Comparison of ENCODE assay signal across 16 cellular contexts in the genomic region with DNA sequence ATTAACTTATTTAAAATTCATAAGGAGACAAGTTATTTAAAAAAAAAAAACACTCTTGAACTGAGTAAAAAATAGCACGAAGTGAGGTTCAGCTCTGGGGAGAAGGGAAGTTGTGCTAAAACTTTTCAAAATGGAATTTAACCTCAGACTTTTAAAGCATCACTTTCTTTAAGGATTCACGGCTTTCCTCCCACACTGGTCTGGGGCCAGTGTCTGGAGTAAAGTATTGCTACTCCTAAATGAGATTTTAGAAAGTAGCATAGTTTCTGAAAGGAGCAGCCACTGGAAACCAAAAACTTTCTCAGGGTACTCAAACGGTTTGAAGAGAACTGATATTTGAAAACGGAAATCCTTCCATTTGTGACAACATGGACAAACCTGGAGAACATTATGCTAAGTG.
"Had no signal": no experiment of that assay in that cellular context is flagged by ENCODE, and none has a peak within 500 bp of the region (broad histone marks: within the 10 kb centered on the region; RNA-seq: fewer than 3 reads in every experiment).

No MANE protein-coding gene starts in this region.

- H3K4me3 Mint-ChIP-seq: activated naive CD4-positive, alpha-beta T cell treated with anti-CD3 and anti-CD28 coated beads, Interleukin-2, amount 10 ng/mL, durations not matched to agents 7 days and 5 days; activated T-helper 17 cell treated with anti-CD3 and anti-CD28 coated beads, Interleukin-2, amount 50 U/mL, for 72 hours; brain; memory B cell; stimulated activated memory B cell treated with anti-CD40 and anti-IgM and Interleukin-4, amounts not matched to agents 10 μg/mL and 1 μg/mL and 100 μg/mL, for 72 hours; T-helper 1 cell treated with Interleukin-12 subunit alpha and Interleukin-12 subunit beta and Interleukin-4 antibody, amounts not matched to agents 30 μg/mL and 1 μg/mL, for 36 hours had no signal

- H3K27ac ChIP-seq: esophagus muscularis mucosa, foreskin keratinocyte had no signal

- H3K4me1 Mint-ChIP-seq: activated naive CD4-positive, alpha-beta T cell treated with anti-CD3 and anti-CD28 coated beads, Interleukin-2, amount 10 ng/mL, durations not matched to agents 7 days and 5 days; activated T-helper 17 cell treated with anti-CD3 and anti-CD28 coated beads, Interleukin-2, amount 50 U/mL, for 72 hours; brain had no signal

- DNase-seq: activated CD4-positive, alpha-beta T cell treated with anti-CD3 and anti-CD28 coated beads, Interleukin-2, amount 50 U/mL, for 1 hour; activated CD4-positive, CD25-positive, alpha-beta regulatory T cell; activated naive CD4-positive, alpha-beta T cell treated with anti-CD3 and anti-CD28 coated beads, Interleukin-2, amount 10 ng/mL, durations not matched to agents 7 days and 5 days; activated T-cell treated with anti-CD3 and anti-CD28 coated beads for 4 hours; amniotic stem cell; foreskin keratinocyte; left cardiac atrium; posterior cingulate gyrus; stimulated activated CD4-positive, alpha-beta T cell treated with anti-CD3 and anti-CD28 coated beads, Interleukin-1b, Interleukin-23, amount 100 ng/mL, for 48 hours; trophoblast cell had no signal

- H3K36me3 Mint-ChIP-seq: activated naive CD4-positive, alpha-beta T cell treated with anti-CD3 and anti-CD28 coated beads, Interleukin-2, amount 10 ng/mL, durations not matched to agents 7 days and 5 days; brain; memory B cell; stimulated activated memory B cell treated with anti-CD40 and anti-IgM and Interleukin-4, amounts not matched to agents 10 μg/mL and 1 μg/mL and 100 μg/mL, for 72 hours had no signal

- H3K36me3 ChIP-seq: esophagus muscularis mucosa had no signal

- H3K27ac Mint-ChIP-seq: activated naive CD4-positive, alpha-beta T cell treated with anti-CD3 and anti-CD28 coated beads, Interleukin-2, amount 10 ng/mL, durations not matched to agents 7 days and 5 days; activated T-helper 17 cell treated with anti-CD3 and anti-CD28 coated beads, Interleukin-2, amount 50 U/mL, for 72 hours; memory B cell; stimulated activated memory B cell treated with anti-CD40 and anti-IgM and Interleukin-4, amounts not matched to agents 10 μg/mL and 1 μg/mL and 100 μg/mL, for 72 hours; T-helper 1 cell treated with Interleukin-12 subunit alpha and Interleukin-12 subunit beta and Interleukin-4 antibody, amounts not matched to agents 30 μg/mL and 1 μg/mL, for 36 hours had no signal

- ATAC-seq: activated T-helper 17 cell treated with anti-CD3 and anti-CD28 coated beads, Interleukin-2, amount 50 U/mL, for 72 hours; foreskin keratinocyte; stimulated activated memory B cell treated with anti-CD40 and anti-IgM and Interleukin-4, amounts not matched to agents 10 μg/mL and 1 μg/mL and 100 μg/mL, for 72 hours had no signal

- H3K9me3 ChIP-seq: esophagus muscularis mucosa had no signal

- H3K4me3 ChIP-seq: esophagus muscularis mucosa had no signal

- H3K27me3 ChIP-seq: esophagus muscularis mucosa, foreskin keratinocyte had no signal
